In genomic region chr20:31695849-31696804, GRCh38 we compare ENCODE assay signal across 1 cellular context.
TF ChIP-seq lines count a peak whose summit lies in the region.

No MANE protein-coding gene starts in this region.

TF ChIP-seq in K562, 482 proteins besides CTCF, POLR2A, EP300 and RAD21:
- TF ChIP-seq CHD1 (IDR thresholded peaks at IDR 0.05; ENCODE audit: low read length): no peak
- TF ChIP-seq, protein P1, sequence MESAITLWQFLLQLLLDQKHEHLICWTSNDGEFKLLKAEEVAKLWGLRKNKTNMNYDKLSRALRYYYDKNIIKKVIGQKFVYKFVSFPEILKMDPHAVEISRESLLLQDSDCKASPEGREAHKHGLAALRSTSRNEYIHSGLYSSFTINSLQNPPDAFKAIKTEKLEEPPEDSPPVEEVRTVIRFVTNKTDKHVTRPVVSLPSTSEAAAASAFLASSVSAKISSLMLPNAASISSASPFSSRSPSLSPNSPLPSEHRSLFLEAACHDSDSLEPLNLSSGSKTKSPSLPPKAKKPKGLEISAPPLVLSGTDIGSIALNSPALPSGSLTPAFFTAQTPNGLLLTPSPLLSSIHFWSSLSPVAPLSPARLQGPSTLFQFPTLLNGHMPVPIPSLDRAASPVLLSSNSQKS (CRISPR knock-in tag; IDR thresholded peaks at IDR 0.05): no peak
- no peak for TF ChIP-seq BCL6 (CRISPR knock-in tag; IDR thresholded peaks at IDR 0.05)
- no peak for TF ChIP-seq FOXK2 (conservative IDR thresholded peaks at IDR 0.05 in 1 of 2, IDR thresholded peaks at IDR 0.05 in 1 of 2; ENCODE audit: low read depth in 2 of 2)
- TF ChIP-seq ARNT (IDR thresholded peaks at IDR 0.05): no peak
- no peak for TF ChIP-seq MAFF (IDR thresholded peaks at IDR 0.05; ENCODE audit: low read length)
- no peak for TF ChIP-seq RNF2 (IDR thresholded peaks at IDR 0.05)
- TF ChIP-seq HDAC2 (IDR thresholded peaks at IDR 0.05): no peak
- peak; percentile 71 for TF ChIP-seq ATF3 (IDR thresholded peaks at IDR 0.05)
- no peak for TF ChIP-seq ATF3 (CRISPR knock-in tag; conservative IDR thresholded peaks at IDR 0.05)
- TF ChIP-seq PTRF (tag; IDR thresholded peaks at IDR 0.05): no peak
- no peak for TF ChIP-seq ZSCAN29 (IDR thresholded peaks at IDR 0.05)
- no peak for TF ChIP-seq DIDO1 (tag; IDR thresholded peaks at IDR 0.05; ENCODE audit: low read depth)
- TF ChIP-seq BRD4 (IDR thresholded peaks at IDR 0.05): no peak
- no peak for TF ChIP-seq NR2F6 (CRISPR knock-in tag; IDR thresholded peaks at IDR 0.05)
- peak; percentile 44; the same call in 1 of the 2 replicates for TF ChIP-seq FOSL1 (tag; conservative IDR thresholded peaks at IDR 0.05)
- no peak for TF ChIP-seq CBX8 (IDR thresholded peaks at IDR 0.05; ENCODE audit: borderline replicate concordance, extremely low read depth, low read depth, low read length, poor library complexity, severe bottlenecking)
- no peak for TF ChIP-seq CEBPG (CRISPR knock-in tag; IDR thresholded peaks at IDR 0.05)
- TF ChIP-seq CEBPG (tag; conservative IDR thresholded peaks at IDR 0.05 in 1 of 2, IDR thresholded peaks at IDR 0.05 in 1 of 2): peak in 1 of 2 experiments; percentile 43; a peak in 1 of 4 replicates
- TF ChIP-seq DMBX1 (CRISPR knock-in tag; IDR thresholded peaks at IDR 0.05; ENCODE audit: borderline replicate concordance): no peak
- TF ChIP-seq, protein P2, sequence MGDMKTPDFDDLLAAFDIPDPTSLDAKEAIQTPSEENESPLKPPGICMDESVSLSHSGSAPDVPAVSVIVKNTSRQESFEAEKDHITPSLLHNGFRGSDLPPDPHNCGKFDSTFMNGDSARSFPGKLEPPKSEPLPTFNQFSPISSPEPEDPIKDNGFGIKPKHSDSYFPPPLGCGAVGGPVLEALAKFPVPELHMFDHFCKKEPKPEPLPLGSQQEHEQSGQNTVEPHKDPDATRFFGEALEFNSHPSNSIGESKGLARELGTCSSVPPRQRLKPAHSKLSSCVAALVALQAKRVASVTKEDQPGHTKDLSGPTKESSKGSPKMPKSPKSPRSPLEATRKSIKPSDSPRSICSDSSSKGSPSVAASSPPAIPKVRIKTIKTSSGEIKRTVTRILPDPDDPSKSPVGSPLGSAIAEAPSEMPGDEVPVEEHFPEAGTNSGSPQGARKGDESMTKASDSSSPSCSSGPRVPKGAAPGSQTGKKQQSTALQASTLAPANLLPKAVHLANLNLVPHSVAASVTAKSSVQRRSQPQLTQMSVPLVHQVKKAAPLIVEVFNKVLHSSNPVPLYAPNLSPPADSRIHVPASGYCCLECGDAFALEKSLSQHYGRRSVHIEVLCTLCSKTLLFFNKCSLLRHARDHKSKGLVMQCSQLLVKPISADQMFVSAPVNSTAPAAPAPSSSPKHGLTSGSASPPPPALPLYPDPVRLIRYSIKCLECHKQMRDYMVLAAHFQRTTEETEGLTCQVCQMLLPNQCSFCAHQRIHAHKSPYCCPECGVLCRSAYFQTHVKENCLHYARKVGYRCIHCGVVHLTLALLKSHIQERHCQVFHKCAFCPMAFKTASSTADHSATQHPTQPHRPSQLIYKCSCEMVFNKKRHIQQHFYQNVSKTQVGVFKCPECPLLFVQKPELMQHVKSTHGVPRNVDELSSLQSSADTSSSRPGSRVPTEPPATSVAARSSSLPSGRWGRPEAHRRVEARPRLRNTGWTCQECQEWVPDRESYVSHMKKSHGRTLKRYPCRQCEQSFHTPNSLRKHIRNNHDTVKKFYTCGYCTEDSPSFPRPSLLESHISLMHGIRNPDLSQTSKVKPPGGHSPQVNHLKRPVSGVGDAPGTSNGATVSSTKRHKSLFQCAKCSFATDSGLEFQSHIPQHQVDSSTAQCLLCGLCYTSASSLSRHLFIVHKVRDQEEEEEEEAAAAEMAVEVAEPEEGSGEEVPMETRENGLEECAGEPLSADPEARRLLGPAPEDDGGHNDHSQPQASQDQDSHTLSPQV (IDR thresholded peaks at IDR 0.05): peak; percentile 69
- no peak for TF ChIP-seq ZFPM2 (CRISPR knock-in tag; IDR thresholded peaks at IDR 0.05)
- TF ChIP-seq FOXK1 (CRISPR knock-in tag; IDR thresholded peaks at IDR 0.05; ENCODE audit: borderline replicate concordance): no peak
- TF ChIP-seq POLR3A (IDR thresholded peaks at IDR 0.05; ENCODE audit: borderline replicate concordance, extremely low read depth, insufficient read depth, insufficient read length): no peak
- TF ChIP-seq JUND (IDR thresholded peaks at IDR 0.05; ENCODE audit: borderline replicate concordance, low read depth, low read length): peak; percentile 47; the same call in 1 of the 2 replicates
- TF ChIP-seq JUND (tag; IDR thresholded peaks at IDR 0.05; ENCODE audit: borderline replicate concordance, low read depth, low read length): peak; percentile 20; the same call in 1 of the 3 replicates
- no peak for TF ChIP-seq MEIS2 (IDR thresholded peaks at IDR 0.05; ENCODE audit: partially characterized antibody)
- TF ChIP-seq KDM4B (IDR thresholded peaks at IDR 0.05; ENCODE audit: borderline replicate concordance in 2 of 2, low read depth in 1 of 2): no peak; a peak in 1 of 4 replicates
- no peak for TF ChIP-seq SAFB (IDR thresholded peaks at IDR 0.05; ENCODE audit: borderline replicate concordance, low read depth, low read length)
- TF ChIP-seq ESRRA (IDR thresholded peaks at IDR 0.05; ENCODE audit: borderline replicate concordance, low read depth): peak; percentile 61; the same call in 1 of the 2 replicates
- no peak for TF ChIP-seq NR2C2 (CRISPR knock-in tag; IDR thresholded peaks at IDR 0.05)
- peak; percentile 39; the same call in 1 of the 2 replicates for TF ChIP-seq NR2C2 (tag; IDR thresholded peaks at IDR 0.05)
- no peak for TF ChIP-seq ESRRB (CRISPR knock-in tag; IDR thresholded peaks at IDR 0.05; ENCODE audit: borderline replicate concordance)
- no peak for TF ChIP-seq SIRT6 (IDR thresholded peaks at IDR 0.05; ENCODE audit: low read depth, low read length)
- peak; percentile 92 for TF ChIP-seq ZNF24 (IDR thresholded peaks at IDR 0.05)
- TF ChIP-seq, protein P3, sequence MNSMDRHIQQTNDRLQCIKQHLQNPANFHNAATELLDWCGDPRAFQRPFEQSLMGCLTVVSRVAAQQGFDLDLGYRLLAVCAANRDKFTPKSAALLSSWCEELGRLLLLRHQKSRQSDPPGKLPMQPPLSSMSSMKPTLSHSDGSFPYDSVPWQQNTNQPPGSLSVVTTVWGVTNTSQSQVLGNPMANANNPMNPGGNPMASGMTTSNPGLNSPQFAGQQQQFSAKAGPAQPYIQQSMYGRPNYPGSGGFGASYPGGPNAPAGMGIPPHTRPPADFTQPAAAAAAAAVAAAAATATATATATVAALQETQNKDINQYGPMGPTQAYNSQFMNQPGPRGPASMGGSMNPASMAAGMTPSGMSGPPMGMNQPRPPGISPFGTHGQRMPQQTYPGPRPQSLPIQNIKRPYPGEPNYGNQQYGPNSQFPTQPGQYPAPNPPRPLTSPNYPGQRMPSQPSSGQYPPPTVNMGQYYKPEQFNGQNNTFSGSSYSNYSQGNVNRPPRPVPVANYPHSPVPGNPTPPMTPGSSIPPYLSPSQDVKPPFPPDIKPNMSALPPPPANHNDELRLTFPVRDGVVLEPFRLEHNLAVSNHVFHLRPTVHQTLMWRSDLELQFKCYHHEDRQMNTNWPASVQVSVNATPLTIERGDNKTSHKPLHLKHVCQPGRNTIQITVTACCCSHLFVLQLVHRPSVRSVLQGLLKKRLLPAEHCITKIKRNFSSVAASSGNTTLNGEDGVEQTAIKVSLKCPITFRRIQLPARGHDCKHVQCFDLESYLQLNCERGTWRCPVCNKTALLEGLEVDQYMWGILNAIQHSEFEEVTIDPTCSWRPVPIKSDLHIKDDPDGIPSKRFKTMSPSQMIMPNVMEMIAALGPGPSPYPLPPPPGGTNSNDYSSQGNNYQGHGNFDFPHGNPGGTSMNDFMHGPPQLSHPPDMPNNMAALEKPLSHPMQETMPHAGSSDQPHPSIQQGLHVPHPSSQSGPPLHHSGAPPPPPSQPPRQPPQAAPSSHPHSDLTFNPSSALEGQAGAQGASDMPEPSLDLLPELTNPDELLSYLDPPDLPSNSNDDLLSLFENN (IDR thresholded peaks at IDR 0.05; ENCODE audit: low read depth in 2 of 2, low read length in 2 of 2): no peak
- TF ChIP-seq CREM (IDR thresholded peaks at IDR 0.05; ENCODE audit: low read depth): peak; percentile 59; the same call in 1 of the 2 replicates
- TF ChIP-seq SFPQ (IDR thresholded peaks at IDR 0.05; ENCODE audit: low read depth, low read length): no peak
- TF ChIP-seq SRSF1 (IDR thresholded peaks at IDR 0.05; ENCODE audit: low read depth, low read length): no peak
- TF ChIP-seq FOXA3 (CRISPR knock-in tag; conservative IDR thresholded peaks at IDR 0.05 in 1 of 2, IDR thresholded peaks at IDR 0.05 in 1 of 2): no peak
- TF ChIP-seq, protein P4, sequence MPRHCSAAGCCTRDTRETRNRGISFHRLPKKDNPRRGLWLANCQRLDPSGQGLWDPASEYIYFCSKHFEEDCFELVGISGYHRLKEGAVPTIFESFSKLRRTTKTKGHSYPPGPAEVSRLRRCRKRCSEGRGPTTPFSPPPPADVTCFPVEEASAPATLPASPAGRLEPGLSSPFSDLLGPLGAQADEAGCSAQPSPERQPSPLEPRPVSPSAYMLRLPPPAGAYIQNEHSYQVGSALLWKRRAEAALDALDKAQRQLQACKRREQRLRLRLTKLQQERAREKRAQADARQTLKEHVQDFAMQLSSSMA (CRISPR knock-in tag; IDR thresholded peaks at IDR 0.05): no peak
- TF ChIP-seq ZNF695 (CRISPR knock-in tag; IDR thresholded peaks at IDR 0.05): no peak
- no peak for TF ChIP-seq MYC (IDR thresholded peaks at IDR 0.05; ENCODE audit: low read depth, low read length)
- TF ChIP-seq MYC (CRISPR knock-in tag; IDR thresholded peaks at IDR 0.05; ENCODE audit: borderline replicate concordance, low read depth): no peak
- no peak for TF ChIP-seq CBX5 (IDR thresholded peaks at IDR 0.05; ENCODE audit: borderline replicate concordance, low read depth)
- no peak for TF ChIP-seq HCFC1 (IDR thresholded peaks at IDR 0.05; ENCODE audit: low read depth, low read length)
- TF ChIP-seq, protein P5, sequence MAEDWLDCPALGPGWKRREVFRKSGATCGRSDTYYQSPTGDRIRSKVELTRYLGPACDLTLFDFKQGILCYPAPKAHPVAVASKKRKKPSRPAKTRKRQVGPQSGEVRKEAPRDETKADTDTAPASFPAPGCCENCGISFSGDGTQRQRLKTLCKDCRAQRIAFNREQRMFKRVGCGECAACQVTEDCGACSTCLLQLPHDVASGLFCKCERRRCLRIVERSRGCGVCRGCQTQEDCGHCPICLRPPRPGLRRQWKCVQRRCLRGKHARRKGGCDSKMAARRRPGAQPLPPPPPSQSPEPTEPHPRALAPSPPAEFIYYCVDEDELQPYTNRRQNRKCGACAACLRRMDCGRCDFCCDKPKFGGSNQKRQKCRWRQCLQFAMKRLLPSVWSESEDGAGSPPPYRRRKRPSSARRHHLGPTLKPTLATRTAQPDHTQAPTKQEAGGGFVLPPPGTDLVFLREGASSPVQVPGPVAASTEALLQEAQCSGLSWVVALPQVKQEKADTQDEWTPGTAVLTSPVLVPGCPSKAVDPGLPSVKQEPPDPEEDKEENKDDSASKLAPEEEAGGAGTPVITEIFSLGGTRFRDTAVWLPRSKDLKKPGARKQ (CRISPR knock-in tag; IDR thresholded peaks at IDR 0.05): no peak
- TF ChIP-seq ZNF408 (CRISPR knock-in tag; IDR thresholded peaks at IDR 0.05; ENCODE audit: low read depth): no peak
- no peak for TF ChIP-seq PCBP1 (IDR thresholded peaks at IDR 0.05; ENCODE audit: low read depth, low read length, poor library complexity, severe bottlenecking)
- no peak for TF ChIP-seq KDM2B (CRISPR knock-in tag; IDR thresholded peaks at IDR 0.05)
- TF ChIP-seq, protein P6, sequence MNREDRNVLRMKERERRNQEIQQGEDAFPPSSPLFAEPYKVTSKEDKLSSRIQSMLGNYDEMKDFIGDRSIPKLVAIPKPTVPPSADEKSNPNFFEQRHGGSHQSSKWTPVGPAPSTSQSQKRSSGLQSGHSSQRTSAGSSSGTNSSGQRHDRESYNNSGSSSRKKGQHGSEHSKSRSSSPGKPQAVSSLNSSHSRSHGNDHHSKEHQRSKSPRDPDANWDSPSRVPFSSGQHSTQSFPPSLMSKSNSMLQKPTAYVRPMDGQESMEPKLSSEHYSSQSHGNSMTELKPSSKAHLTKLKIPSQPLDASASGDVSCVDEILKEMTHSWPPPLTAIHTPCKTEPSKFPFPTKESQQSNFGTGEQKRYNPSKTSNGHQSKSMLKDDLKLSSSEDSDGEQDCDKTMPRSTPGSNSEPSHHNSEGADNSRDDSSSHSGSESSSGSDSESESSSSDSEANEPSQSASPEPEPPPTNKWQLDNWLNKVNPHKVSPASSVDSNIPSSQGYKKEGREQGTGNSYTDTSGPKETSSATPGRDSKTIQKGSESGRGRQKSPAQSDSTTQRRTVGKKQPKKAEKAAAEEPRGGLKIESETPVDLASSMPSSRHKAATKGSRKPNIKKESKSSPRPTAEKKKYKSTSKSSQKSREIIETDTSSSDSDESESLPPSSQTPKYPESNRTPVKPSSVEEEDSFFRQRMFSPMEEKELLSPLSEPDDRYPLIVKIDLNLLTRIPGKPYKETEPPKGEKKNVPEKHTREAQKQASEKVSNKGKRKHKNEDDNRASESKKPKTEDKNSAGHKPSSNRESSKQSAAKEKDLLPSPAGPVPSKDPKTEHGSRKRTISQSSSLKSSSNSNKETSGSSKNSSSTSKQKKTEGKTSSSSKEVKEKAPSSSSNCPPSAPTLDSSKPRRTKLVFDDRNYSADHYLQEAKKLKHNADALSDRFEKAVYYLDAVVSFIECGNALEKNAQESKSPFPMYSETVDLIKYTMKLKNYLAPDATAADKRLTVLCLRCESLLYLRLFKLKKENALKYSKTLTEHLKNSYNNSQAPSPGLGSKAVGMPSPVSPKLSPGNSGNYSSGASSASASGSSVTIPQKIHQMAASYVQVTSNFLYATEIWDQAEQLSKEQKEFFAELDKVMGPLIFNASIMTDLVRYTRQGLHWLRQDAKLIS (CRISPR knock-in tag; IDR thresholded peaks at IDR 0.05): no peak
- no peak for TF ChIP-seq NFE2L1 (tag; IDR thresholded peaks at IDR 0.05; ENCODE audit: borderline replicate concordance, low read depth)
